ENCODE assay signal across 1 cellular context in genomic region chr16:74666425-74667214, GRCh38.
TF ChIP-seq lines count a peak whose summit lies in the region.

RFWD3 (minus strand) TSS chr16:74666877; CDS start chr16:74661449, 5,428 bp downstream.

TF ChIP-seq in HepG2, 621 proteins besides CTCF, POLR2A, EP300 and RAD21 (continued from another document and continues in another):
- TF ChIP-seq PRDM10 (CRISPR knock-in tag; IDR thresholded peaks at IDR 0.05; ENCODE audit: low read depth) (no peak), ZNF616 (CRISPR knock-in tag; IDR thresholded peaks at IDR 0.05; ENCODE audit: low read depth) (0 out of 2 replicates have a peak, but pooled peaks have one; percentile 50), HNF4G (IDR thresholded peaks at IDR 0.05; ENCODE audit: borderline replicate concordance, low read depth, low read length) (no peak), HNF4G (CRISPR knock-in tag; IDR thresholded peaks at IDR 0.05; ENCODE audit: borderline replicate concordance, low read depth) (0 out of 2 replicates have a peak, but pooled peaks have one; percentile 23), BATF2 (CRISPR knock-in tag; IDR thresholded peaks at IDR 0.05) (no peak), ZNF784 (CRISPR knock-in tag; IDR thresholded peaks at IDR 0.05; ENCODE audit: borderline replicate concordance) (0 out of 2 replicates have a peak, but pooled peaks have one; percentile 61), HNRNPUL1 (IDR thresholded peaks at IDR 0.05; ENCODE audit: low read depth, low read length) (no peak), ZFP41 (CRISPR knock-in tag; IDR thresholded peaks at IDR 0.05; ENCODE audit: borderline replicate concordance) (peak; percentile 68; the same call in 1 of the 2 replicates), HMGXB3 (CRISPR knock-in tag; IDR thresholded peaks at IDR 0.05; ENCODE audit: borderline replicate concordance) (peak; percentile 100), ATM (IDR thresholded peaks at IDR 0.05; ENCODE audit: borderline replicate concordance) (no peak), REST (IDR thresholded peaks at IDR 0.05; ENCODE audit: borderline replicate concordance in 1 of 2, low read depth in 1 of 2, low read length in 2 of 2) (peak in 1 of 2 experiments; percentile 31; a peak in 1 of 4 replicates), CSRNP2 (CRISPR knock-in tag; conservative IDR thresholded peaks at IDR 0.05; ENCODE audit: low read depth) (no peak), ZNF619 (CRISPR knock-in tag; IDR thresholded peaks at IDR 0.05) (no peak; the same call in 1 of the 2 replicates), NCOA5 (CRISPR knock-in tag; IDR thresholded peaks at IDR 0.05) (no peak), BRF2 (CRISPR knock-in tag; IDR thresholded peaks at IDR 0.05) (no peak), ZNF441 (CRISPR knock-in tag; IDR thresholded peaks at IDR 0.05; ENCODE audit: borderline replicate concordance) (0 out of 2 replicates have a peak, but pooled peaks have one; percentile 21), DPF2 (CRISPR knock-in tag; IDR thresholded peaks at IDR 0.05; ENCODE audit: borderline replicate concordance, low read depth) (0 out of 2 replicates have a peak, but pooled peaks have one; percentile 30), YY1 (IDR thresholded peaks at IDR 0.05; ENCODE audit: insufficient read depth, insufficient replicate concordance, low read depth, low read length) (peak; percentile 41), ZNF562 (CRISPR knock-in tag; IDR thresholded peaks at IDR 0.05; ENCODE audit: borderline replicate concordance) (no peak), FOXK1 (CRISPR knock-in tag; IDR thresholded peaks at IDR 0.05; ENCODE audit: borderline replicate concordance, low read depth) (no peak; the same call in 1 of the 2 replicates), HIVEP1 (CRISPR knock-in tag; IDR thresholded peaks at IDR 0.05) (peak; percentile 89), ZBTB25 (CRISPR knock-in tag; IDR thresholded peaks at IDR 0.05) (no peak), ZNF512B (CRISPR knock-in tag; IDR thresholded peaks at IDR 0.05; ENCODE audit: borderline replicate concordance) (no peak), ETV5 (CRISPR knock-in tag; IDR thresholded peaks at IDR 0.05; ENCODE audit: borderline replicate concordance) (peak; percentile 87)
